In the genomic region with DNA sequence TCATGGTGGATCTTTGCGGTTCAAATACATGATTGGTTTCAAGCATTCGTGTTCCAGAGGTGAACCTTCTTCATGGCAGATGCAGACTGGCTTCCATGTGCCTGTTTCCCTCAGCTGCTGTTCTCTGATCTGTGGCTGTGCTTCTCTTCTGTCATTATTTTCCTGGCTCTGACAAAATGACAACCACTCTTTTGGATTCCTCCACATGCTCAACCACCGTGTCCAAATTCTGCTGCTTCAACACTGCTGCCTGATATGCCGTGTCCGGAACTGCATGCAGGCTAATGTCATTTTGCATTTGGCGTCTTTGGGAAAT, we compare ENCODE assay signal across 22 cellular contexts.
"Had no signal": no experiment of that assay in that cellular context is flagged by ENCODE, and none has a peak within 500 bp of the region (broad histone marks: within the 10 kb centered on the region; RNA-seq: fewer than 3 reads in every experiment).

No MANE protein-coding gene starts in this region.

- H3K4me2 ChIP-seq: hepatocyte had no signal

- H3K4me3 ChIP-seq: hepatocyte, left ventricle myocardium inferior, spleen, upper lobe of left lung had no signal

- H3K36me3 ChIP-seq: left ventricle myocardium inferior, spleen, upper lobe of left lung had no signal

- H3K9me3 ChIP-seq: left ventricle myocardium inferior, upper lobe of left lung had no signal

- H2AFZ ChIP-seq: hepatocyte had no signal

- DNase-seq: activated CD4-positive, alpha-beta memory T cell treated with anti-CD3 and anti-CD28 coated beads for 36 hours; activated naive CD4-positive, alpha-beta T cell treated with anti-CD3 and anti-CD28 coated beads for 36 hours; activated naive CD8-positive, alpha-beta T cell treated with anti-CD3 and anti-CD28 coated beads, Interleukin-2, amount 10 ng/mL, durations not matched to agents 7 days and 5 days; activated T-cell treated with anti-CD3 and anti-CD28 coated beads, Interleukin-2, amount 50 U/mL, for 48 hours; amniotic stem cell; cerebellar nuclear complex; foreskin melanocyte; glutamatergic neuron; kidney glomerular epithelial cell; left ventricle myocardium inferior; mammary epithelial cell; midbrain; nephron progenitor cell; occipital lobe; retina; spleen; stimulated activated CD4-positive, alpha-beta T cell treated with anti-CD3 and anti-CD28 coated beads, Interleukin-4, amount 100 ng/mL, for 1 hour; stimulated activated naive CD8-positive, alpha-beta T cell treated with anti-CD3 and anti-CD28 coated beads, Interleukin-15, Interleukin-2, amounts not matched to agents 100 U/mL and 50 U/mL, for 24 hours; T-helper 9 cell; upper lobe of left lung had no signal

- H3K27ac ChIP-seq: left ventricle myocardium inferior, spleen, upper lobe of left lung had no signal

- H3K27me3 ChIP-seq: hepatocyte, spleen, upper lobe of left lung had no signal

- H3K4me1 ChIP-seq: left ventricle myocardium inferior, spleen, upper lobe of left lung had no signal

- ATAC-seq: stimulated activated naive CD8-positive, alpha-beta T cell treated with anti-CD3 and anti-CD28 coated beads, Interleukin-15, Interleukin-2, amounts not matched to agents 100 U/mL and 50 U/mL, for 24 hours; WTC11 had no signal

- H3K79me2 ChIP-seq: hepatocyte had no signal
